1 cellular context compared by ENCODE assay signal in the genomic region with DNA sequence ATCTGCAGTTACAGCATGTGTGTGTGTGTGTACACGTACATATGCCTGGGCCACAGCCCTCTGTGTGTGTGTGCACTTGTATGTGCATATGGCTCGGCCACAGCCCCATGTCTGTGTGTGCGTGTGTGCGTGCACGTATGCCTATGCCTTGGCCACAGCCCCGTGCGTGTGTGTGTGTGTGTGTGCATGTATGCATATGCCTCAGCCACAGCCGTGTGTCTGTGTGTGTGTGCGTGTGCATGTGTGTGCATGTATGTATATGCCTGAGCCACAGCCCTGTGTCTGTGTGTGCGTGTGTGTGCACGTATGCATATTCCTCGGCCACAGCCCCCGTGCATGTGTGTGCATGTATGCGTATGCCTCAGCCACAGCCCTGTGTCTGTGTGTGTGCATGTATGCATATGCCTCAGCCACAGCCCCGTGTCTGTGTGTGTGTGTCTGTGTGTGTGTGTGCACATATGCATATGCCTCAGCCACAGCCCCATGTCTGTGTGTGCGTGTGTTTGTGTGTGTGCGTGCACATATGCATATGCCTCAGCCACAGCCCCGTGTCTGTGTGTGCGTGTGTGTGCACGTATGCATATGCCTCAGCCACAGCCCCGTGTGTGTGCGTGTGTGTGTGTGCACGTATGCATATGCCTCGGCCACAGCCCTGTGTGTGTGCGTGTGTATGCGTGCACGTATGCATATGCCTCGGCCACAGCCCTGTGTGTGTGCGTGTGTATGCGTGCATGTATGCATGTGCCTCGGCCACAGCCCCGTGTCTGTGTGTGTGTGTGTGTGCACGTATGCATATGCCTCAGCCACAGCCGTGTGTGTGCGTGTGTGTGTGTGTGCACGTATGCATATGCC.
TF ChIP-seq lines count a peak whose summit lies in the region.

No MANE protein-coding gene starts in this region.

TF ChIP-seq in HepG2, 621 proteins besides CTCF, POLR2A, EP300 and RAD21 (continued from another document):
- TF ChIP-seq, protein P1, sequence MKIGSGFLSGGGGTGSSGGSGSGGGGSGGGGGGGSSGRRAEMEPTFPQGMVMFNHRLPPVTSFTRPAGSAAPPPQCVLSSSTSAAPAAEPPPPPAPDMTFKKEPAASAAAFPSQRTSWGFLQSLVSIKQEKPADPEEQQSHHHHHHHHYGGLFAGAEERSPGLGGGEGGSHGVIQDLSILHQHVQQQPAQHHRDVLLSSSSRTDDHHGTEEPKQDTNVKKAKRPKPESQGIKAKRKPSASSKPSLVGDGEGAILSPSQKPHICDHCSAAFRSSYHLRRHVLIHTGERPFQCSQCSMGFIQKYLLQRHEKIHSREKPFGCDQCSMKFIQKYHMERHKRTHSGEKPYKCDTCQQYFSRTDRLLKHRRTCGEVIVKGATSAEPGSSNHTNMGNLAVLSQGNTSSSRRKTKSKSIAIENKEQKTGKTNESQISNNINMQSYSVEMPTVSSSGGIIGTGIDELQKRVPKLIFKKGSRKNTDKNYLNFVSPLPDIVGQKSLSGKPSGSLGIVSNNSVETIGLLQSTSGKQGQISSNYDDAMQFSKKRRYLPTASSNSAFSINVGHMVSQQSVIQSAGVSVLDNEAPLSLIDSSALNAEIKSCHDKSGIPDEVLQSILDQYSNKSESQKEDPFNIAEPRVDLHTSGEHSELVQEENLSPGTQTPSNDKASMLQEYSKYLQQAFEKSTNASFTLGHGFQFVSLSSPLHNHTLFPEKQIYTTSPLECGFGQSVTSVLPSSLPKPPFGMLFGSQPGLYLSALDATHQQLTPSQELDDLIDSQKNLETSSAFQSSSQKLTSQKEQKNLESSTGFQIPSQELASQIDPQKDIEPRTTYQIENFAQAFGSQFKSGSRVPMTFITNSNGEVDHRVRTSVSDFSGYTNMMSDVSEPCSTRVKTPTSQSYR (CRISPR knock-in tag; IDR thresholded peaks at IDR 0.05; ENCODE audit: borderline replicate concordance): no peak
- TF ChIP-seq ZNF556 (CRISPR knock-in tag; IDR thresholded peaks at IDR 0.05; ENCODE audit: borderline replicate concordance) (no peak), TAF15 (IDR thresholded peaks at IDR 0.05; ENCODE audit: low read depth, low read length, poor library complexity, severe bottlenecking) (no peak), TEF (CRISPR knock-in tag; IDR thresholded peaks at IDR 0.05) (no peak), TOE1 (CRISPR knock-in tag; IDR thresholded peaks at IDR 0.05) (no peak)
